In the genomic region with DNA sequence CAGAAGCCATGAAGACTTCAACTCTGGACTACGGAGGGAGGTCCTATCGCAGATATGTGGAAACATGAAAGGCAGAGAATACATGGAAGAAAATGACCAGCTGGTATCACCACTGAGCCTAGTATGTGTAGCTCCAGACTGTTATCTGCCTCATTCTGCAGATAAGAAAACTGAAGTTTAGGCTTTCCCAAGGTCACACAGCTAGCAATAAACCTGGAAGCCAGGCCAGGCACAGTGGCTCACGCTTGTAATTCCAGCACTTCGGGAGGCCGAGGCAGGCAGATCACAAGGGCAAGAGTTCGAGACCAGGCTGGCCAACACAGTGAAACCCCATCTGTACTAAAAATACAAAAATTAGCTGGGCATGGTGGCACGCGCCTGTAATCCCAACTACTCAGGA, we compare ENCODE assay signal across 33 cellular contexts.
"Had no signal": no experiment of that assay in that cellular context is flagged by ENCODE, and none has a peak within 500 bp of the region (broad histone marks: within the 10 kb centered on the region; RNA-seq: fewer than 3 reads in every experiment).

No MANE protein-coding gene starts in this region.

- H3K4me1 ChIP-seq: body of pancreas, breast epithelium had no signal

- H3K27ac ChIP-seq: body of pancreas, brain microvascular endothelial cell, breast epithelium, VCaP had no signal

- DNase-seq: activated B cell treated with CpG ODN at 0.5 μM for 24 hours; activated CD4-positive, alpha-beta memory T cell treated with anti-CD3 and anti-CD28 coated beads for 36 hours; activated CD4-positive, alpha-beta T cell treated with anti-CD3 and anti-CD28 coated beads for 4 hours; activated CD4-positive, alpha-beta T cell treated with anti-CD3 and anti-CD28 coated beads, Interleukin-2, amount 10 ng/mL, durations not matched to agents 24 days and 14 days; activated CD4-positive, alpha-beta T cell treated with anti-CD3 and anti-CD28 coated beads, Interleukin-2, amount 50 U/mL, for 1 hour; activated CD4-positive, alpha-beta T cell treated with anti-CD3 and anti-CD28 coated beads, Interleukin-2, amount 50 U/mL, for 4 hours; activated CD4-positive, CD25-positive, alpha-beta regulatory T cell treated with anti-CD3 and anti-CD28 coated beads, Interleukin-2, amount 50 U/mL, for 72 hours; activated CD8-positive, alpha-beta memory T cell treated with anti-CD3 and anti-CD28 coated beads, Interleukin-2, amount 50 U/mL, for 4 hours; activated CD8-positive, alpha-beta T cell treated with anti-CD3 and anti-CD28 coated beads for 36 hours; activated effector memory CD4-positive, alpha-beta T cell treated with anti-CD3 and anti-CD28 coated beads, Interleukin-2, amount 50 U/mL, for 16 hours; activated gamma-delta T cell treated with Interleukin-2 at 50 U/mL for 16 hours; activated naive CD4-positive, alpha-beta T cell treated with anti-CD3 and anti-CD28 coated beads, Interleukin-2, amount 10 ng/mL, durations not matched to agents 7 days and 5 days; activated naive CD4-positive, alpha-beta T cell treated with Interleukin-2 at 50 U/mL for 16 hours; activated naive CD8-positive, alpha-beta T cell treated with anti-CD3 and anti-CD28 coated beads, Interleukin-2, amount 10 ng/mL, durations not matched to agents 7 days and 5 days; activated naive CD8-positive, alpha-beta T cell treated with anti-CD3 and anti-CD28 coated beads, Interleukin-2, amount 50 U/mL, for 24 hours; activated T-cell treated with anti-CD3 and anti-CD28 coated beads for 4 hours; activated T-cell treated with anti-CD3 and anti-CD28 coated beads, Interleukin-2, amount 50 U/mL, for 1 hour; activated T-cell treated with anti-CD3 and anti-CD28 coated beads, Interleukin-2, amount 50 U/mL, for 48 hours; amniotic stem cell; aorta; body of pancreas; brain microvascular endothelial cell; caudate nucleus; cerebellar nuclear complex; SW 1271; T-helper 1 cell; T-helper 2 cell; T-helper 9 cell had no signal

- ATAC-seq: activated CD8-positive, alpha-beta T cell treated with anti-CD3 and anti-CD28 coated beads for 36 hours; activated naive CD8-positive, alpha-beta T cell treated with anti-CD3 and anti-CD28 coated beads, Interleukin-2, amount 50 U/mL, for 24 hours; activated T-helper 17 cell treated with anti-CD3 and anti-CD28 coated beads, Interleukin-2, amount 50 U/mL, for 72 hours; body of pancreas had no signal

- H3K27me3 ChIP-seq: body of pancreas, brain microvascular endothelial cell, breast epithelium had no signal

- FAIRE-seq: astrocyte, TTC549 had no signal

- H3K9me3 ChIP-seq: body of pancreas, breast epithelium had no signal

- H3K4me3 ChIP-seq: body of pancreas, breast epithelium had no signal
